ENCODE assay signal across 16 cellular contexts in the genomic region with DNA sequence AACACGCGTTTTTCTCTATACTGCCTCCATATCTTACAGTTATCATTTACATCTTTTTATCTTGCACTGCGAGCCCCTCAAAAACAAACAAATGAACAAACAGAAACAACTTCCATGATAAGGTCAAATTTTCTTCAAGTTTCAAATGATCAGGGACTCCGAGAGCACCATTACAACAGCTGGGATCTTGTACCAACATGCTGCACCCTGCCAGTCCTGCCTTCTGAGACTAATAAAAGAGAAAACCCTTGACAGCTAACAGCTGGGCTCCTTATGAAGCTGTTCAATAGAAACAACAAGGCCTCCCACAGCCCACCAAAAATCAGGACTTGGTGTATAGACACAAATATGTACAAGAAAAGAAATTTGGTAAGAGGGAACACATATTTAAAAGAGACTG.
A peak's percentile ranks its signal among the peaks of the same experiment; 100 is the strongest.
DNase-seq lines count a peak whose midpoint lies in the region; FAIRE-seq and TF ChIP-seq lines count a peak whose summit lies in the region.
"Had no signal": no experiment of that assay in that cellular context is flagged by ENCODE, and none has a peak within 500 bp of the region (broad histone marks: within the 10 kb centered on the region; RNA-seq: fewer than 3 reads in every experiment).

No MANE protein-coding gene starts in this region.

- no peak for TF ChIP-seq POLR2A in lower leg skin (IDR thresholded peaks at IDR 0.05)

- H2AFZ ChIP-seq in neural progenitor cell (replicated peaks), result no peak overlapping the region
- no peak overlapping the region for H2AFZ ChIP-seq in MM.1S (ENCODE audit: low read length)

- H3K27ac ChIP-seq in coronary artery (peak overlapping the region; percentile 57 to 65), neural progenitor cell (no peak overlapping the region), MM.1S (ENCODE audit: low read length) (no peak overlapping the region), small intestine (ENCODE audit: low read depth in 1 of 2, low read length in 1 of 2) (no peak overlapping the region)
- H3K27ac ChIP-seq: SK-N-MC had no signal

- no peaks in the 10 kb centered on the region for H3K36me3 ChIP-seq in neural progenitor cell
- no peaks in the 10 kb centered on the region for H3K36me3 ChIP-seq in MM.1S (replicated peaks; ENCODE audit: insufficient read depth, low read length)
- no peaks in the 10 kb centered on the region for H3K36me3 ChIP-seq in small intestine (ENCODE audit: control insufficient read depth in 2 of 2, insufficient read depth in 2 of 2, low read length in 2 of 2)
- H3K36me3 ChIP-seq: HAP-1 had no signal

- TF ChIP-seq CTCF in coronary artery (IDR thresholded peaks at IDR 0.05), result no peak
- TF ChIP-seq CTCF in neural progenitor cell (IDR thresholded peaks at IDR 0.05), result no peak
- no peak for TF ChIP-seq CTCF in MM.1S (IDR thresholded peaks at IDR 0.05; ENCODE audit: low read length)
- no peak for TF ChIP-seq CTCF in lower leg skin (IDR thresholded peaks at IDR 0.05)

- H3K27me3 ChIP-seq in neural progenitor cell (no peaks in the 10 kb centered on the region), MM.1S (replicated peaks; ENCODE audit: insufficient read depth, low read length) (no peaks in the 10 kb centered on the region), small intestine (ENCODE audit: control insufficient read depth in 2 of 2, insufficient read depth in 2 of 2, low read length in 2 of 2) (no peaks in the 10 kb centered on the region)

- H3F3A ChIP-seq in neural progenitor cell (ENCODE audit: low read depth) (no peaks in the 10 kb centered on the region), MM.1S (ENCODE audit: insufficient read depth, low read length) (no peaks in the 10 kb centered on the region)

- intact Hi-C loops in lower leg skin (cut with DNase I; ENCODE audit: low total_unique reads), result no loop called here

- peak; percentile 74 for DNase-seq in DMS 273 (lab: John Stamatoyannopoulos, UW; ENCODE audit: unreplicated experiment)
- peak; percentile 45 for DNase-seq in NCI-H1694 treated with DMSO at 0.1 percent for 48 hours (lab: John Stamatoyannopoulos, UW)
- no peak for DNase-seq in coronary artery (ENCODE audit: low spot score)
- peak; percentile 21 for DNase-seq in neural progenitor cell (ENCODE audit: low spot score)
- no peak for DNase-seq in NK-92 (lab: John Stamatoyannopoulos, UW; ENCODE audit: unreplicated experiment)
- DNase-seq in MM.1S, result no peak
- no peak for DNase-seq in small intestine
- DNase-seq in lower leg skin (ENCODE audit: low spot score in 2 of 2), result no peak
- DNase-seq: activated naive CD4-positive, alpha-beta T cell treated with anti-CD3 and anti-CD28 coated beads, Interleukin-2, amount 50 U/mL, for 16 hours; immature natural killer cell; mesendoderm; occipital lobe; stimulated activated CD4-positive, alpha-beta T cell treated with anti-CD3 and anti-CD28 coated beads, Interleukin-4, amount 100 ng/mL, for 4 hours had no signal

- H3K79me2 ChIP-seq in neural progenitor cell (ENCODE audit: low read depth) (peaks cover 25% of the 10 kb centered on the region), MM.1S (ENCODE audit: low read length) (no peaks in the 10 kb centered on the region)

- H3K4me1 ChIP-seq in neural progenitor cell, result peaks cover 37% of the 10 kb centered on the region
- H3K4me1 ChIP-seq in MM.1S (ENCODE audit: low read length), result no peaks in the 10 kb centered on the region
- H3K4me1 ChIP-seq in small intestine (ENCODE audit: control insufficient read depth in 2 of 2, insufficient read depth in 1 of 2, low read depth in 1 of 2, low read length in 1 of 2), result no peaks in the 10 kb centered on the region

- no peak overlapping the region for H3K4me2 ChIP-seq in neural progenitor cell
- no peak overlapping the region for H3K4me2 ChIP-seq in MM.1S (ENCODE audit: low read depth, low read length)

- WGBS in small intestine, 3 donors, result 67 to 91% (median 84%) methylated on average over 4 of the region's 4 CpGs
- WGBS in lower leg skin, 2 donors, result 33 to 46% methylated on average over 4 of the region's 4 CpGs

- H3K36me3 Mint-ChIP-seq in neural progenitor cell, result peaks cover 6% of the 10 kb centered on the region
- H3K36me3 Mint-ChIP-seq: immature natural killer cell had no signal

- FAIRE-seq in small intestine (lab: Jason Lieb, UNC), result no peak
- FAIRE-seq: GM12891 had no signal

- peak overlapping the region; percentile 6 for H3K27ac Mint-ChIP-seq in neural progenitor cell
- H3K27ac Mint-ChIP-seq: immature natural killer cell had no signal

- H3K4me1 Mint-ChIP-seq in neural progenitor cell, result peaks cover 63% of the 10 kb centered on the region
- H3K4me1 Mint-ChIP-seq: immature natural killer cell had no signal

- H3K9ac ChIP-seq in neural progenitor cell, result no peak overlapping the region
- H3K9ac ChIP-seq in MM.1S (ENCODE audit: low read length), result no peak overlapping the region

- H3K4me3 Mint-ChIP-seq in neural progenitor cell, result no peak overlapping the region
- H3K4me3 Mint-ChIP-seq: immature natural killer cell had no signal

- H3K9me2 ChIP-seq in MM.1S (replicated peaks; ENCODE audit: insufficient read depth, low read length), result no peaks in the 10 kb centered on the region

- H3K27me3 Mint-ChIP-seq in neural progenitor cell (ENCODE audit: insufficient read depth, low read depth), result peaks cover 4% of the 10 kb centered on the region

- H4K20me1 ChIP-seq in neural progenitor cell (ENCODE audit: low read depth) (peaks cover 11% of the 10 kb centered on the region), MM.1S (ENCODE audit: insufficient read depth, low read length) (no peaks in the 10 kb centered on the region)

- H3K9me3 ChIP-seq in neural progenitor cell (ENCODE audit: low read depth) (no peaks in the 10 kb centered on the region), MM.1S (replicated peaks; ENCODE audit: insufficient read depth, low read length) (no peaks in the 10 kb centered on the region), small intestine (ENCODE audit: control insufficient read depth, low read depth) (no peaks in the 10 kb centered on the region)
- H3K9me3 ChIP-seq: HAP-1 had no signal

- no peaks in the 10 kb centered on the region for H3K9me3 Mint-ChIP-seq in neural progenitor cell

- H3K4me3 ChIP-seq in coronary artery (peak overlapping the region; percentile 27), neural progenitor cell (no peak overlapping the region), MM.1S (ENCODE audit: low read length) (no peak overlapping the region), small intestine (ENCODE audit: low read depth in 1 of 2, low read length in 2 of 2) (no peak overlapping the region), lower leg skin (ENCODE audit: low read depth, poor library complexity, severe bottlenecking) (no peak overlapping the region)
- H3K4me3 ChIP-seq: HAP-1, SK-N-MC had no signal

Comparison
In these comparisons a context has a peak if more than half of its experiments do, and no peak if none do; other contexts are left out.
1. DNase-seq: peak in DMS 273 (single experiment), NCI-H1694 treated with DMSO at 0.1 percent for 48 hours (single experiment) and neural progenitor cell (single experiment); none in coronary artery (single experiment), NK-92 (single experiment), MM.1S (single experiment), small intestine (single experiment) and lower leg skin (0 of 2).
2. H3K27ac ChIP-seq: peak in coronary artery (2 of 2); none in neural progenitor cell (single experiment), MM.1S (single experiment) and small intestine (0 of 2).